8 cellular contexts compared by ENCODE assay signal in genomic region chr15:41417812-41418211, GRCh38. TPM values are rescaled to one million over a fixed set of nuclear protein-coding genes. Genes with fewer than 3 reads are reported as not detected.
DNase-seq lines count a peak whose midpoint lies in the region; ATAC-seq and TF ChIP-seq lines count a peak whose summit lies in the region.

No MANE protein-coding gene starts in this region.

- H3K9ac ChIP-seq in fibroblast of lung (ENCODE audit: insufficient read depth, low read length), result peak overlapping the region; percentile 92
- H3K9ac ChIP-seq in rectal smooth muscle tissue (ENCODE audit: low read length), result peak overlapping the region; percentile 56

- POLR2A ChIA-PET in RWPE1 (lab: Yijun Ruan, JAX; ENCODE audit: low non-redundant PET), result no interaction called here

- H3K4me1 ChIP-seq in fibroblast of lung (ENCODE audit: control insufficient read depth, extremely low read depth, insufficient read depth, low read length), result no peaks in the 10 kb centered on the region
- H3K4me1 ChIP-seq in rectal smooth muscle tissue (ENCODE audit: control insufficient read depth, insufficient read depth, low read length), result peaks cover 6% of the 10 kb centered on the region

- ATAC-seq in HG03442 (IDR thresholded peaks at IDR 0.05; ENCODE audit: unreplicated experiment) (no peak), GM19324 (IDR thresholded peaks at IDR 0.05; ENCODE audit: low FRiP score, unreplicated experiment) (no peak)

- H3K27ac ChIP-seq in RWPE1 (peak overlapping the region; percentile 75), fibroblast of lung (ENCODE audit: insufficient read depth, low read length) (peak overlapping the region; percentile 89), rectal smooth muscle tissue (ENCODE audit: low read depth, low read length) (peak overlapping the region; percentile 84)

- H4K20me1 ChIP-seq in fibroblast of lung (ENCODE audit: control insufficient read depth, extremely low read depth, insufficient read depth, low read length), result no peaks in the 10 kb centered on the region

- peak overlapping the region; percentile 91 for H3K4me2 ChIP-seq in fibroblast of lung (ENCODE audit: extremely low read depth, insufficient read depth, low read length)

- CTCF ChIA-PET in RWPE1 (lab: Yijun Ruan, JAX), result no interaction called here

- TF ChIP-seq CTCF in RWPE1 (conservative IDR thresholded peaks at IDR 0.05; ENCODE audit: low read depth) (no peak), fibroblast of lung (conservative IDR thresholded peaks at IDR 0.05 in 1 of 2, IDR thresholded peaks at IDR 0.05 in 1 of 2; ENCODE audit: low read depth in 1 of 2, low read length in 2 of 2) (no peak)

- H2AFZ ChIP-seq in fibroblast of lung (ENCODE audit: low read length), result peak overlapping the region; percentile 85

- peaks cover 62% of the 10 kb centered on the region for H3K79me2 ChIP-seq in fibroblast of lung (ENCODE audit: control insufficient read depth, insufficient read depth, low read length)

- H3K27me3 ChIP-seq in fibroblast of lung (ENCODE audit: control insufficient read depth, insufficient read depth, low read length), result no peaks in the 10 kb centered on the region
- no peaks in the 10 kb centered on the region for H3K27me3 ChIP-seq in rectal smooth muscle tissue (ENCODE audit: control insufficient read depth, insufficient read depth, low read length)

- no peaks in the 10 kb centered on the region for H3K9me3 ChIP-seq in fibroblast of lung (ENCODE audit: control insufficient read depth, insufficient read depth, low read depth, low read length)

- peak overlapping the region; percentile 83 to 94 (median 88) for H3K4me3 ChIP-seq in fibroblast of lung (replicated peaks in 1 of 4; ENCODE audit: control extremely low read depth in 1 of 4, insufficient read depth in 1 of 4, low read depth in 3 of 4, low read length in 4 of 4)
- H3K4me3 ChIP-seq in rectal smooth muscle tissue (ENCODE audit: low read length), result peak overlapping the region; percentile 88

- H3K36me3 ChIP-seq in fibroblast of lung (ENCODE audit: control insufficient read depth, insufficient read depth, low read length), result no peaks in the 10 kb centered on the region
- H3K36me3 ChIP-seq in rectal smooth muscle tissue (ENCODE audit: control insufficient read depth, insufficient read depth, low read length), result no peaks in the 10 kb centered on the region

- peak; percentile 47 for DNase-seq in NCI-H82 (lab: John Stamatoyannopoulos, UW)
- DNase-seq in NCI-H82 treated with DMSO at 0.1 percent for 48 hours (lab: John Stamatoyannopoulos, UW; ENCODE audit: unreplicated experiment), result no peak
- DNase-seq in RWPE1 (ENCODE audit: low spot score), result peak; percentile 14
- DNase-seq in fibroblast of lung (ENCODE audit: low read depth in 2 of 2), result peak in 1 of 2 donors; percentile 25
- DNase-seq in middle frontal gyrus (ENCODE audit: extremely low spot score, low spot score), result no peak

RNA-seq across cellular contexts. Expression of gene RTF1, which starts 0.9 kb away (rescaled TPM):
- 14.9 and 16.0 TPM in 2 replicates for total RNA-seq in fibroblast of lung
- 38.9 and 44.7 TPM in 2 replicates for polyA plus RNA-seq in fibroblast of lung
- 27.0 and 28.8 TPM in 2 replicates for polyA plus RNA-seq in fibroblast of lung (2012)
- polyA minus RNA-seq in fibroblast of lung (ENCODE audit: low replicate concordance), result 9.7 and 10.5 TPM in 2 replicates

RNA-seq across cellular contexts. Expression of gene NDUFAF1, which starts 15.5 kb away (rescaled TPM):
- 22.1 and 27.1 TPM in 2 replicates for total RNA-seq in fibroblast of lung
- polyA plus RNA-seq in fibroblast of lung, result 31.6 and 35.6 TPM in 2 replicates
- polyA plus RNA-seq in fibroblast of lung (2012), result 26.7 and 26.8 TPM in 2 replicates
- polyA minus RNA-seq in fibroblast of lung (ENCODE audit: low replicate concordance), result 0.51 and 1.4 TPM in 2 replicates

Comparison
In these comparisons a context has a peak if more than half of its experiments do, and no peak if none do; other contexts are left out.
1. DNase-seq: peak in NCI-H82 (single experiment) and RWPE1 (single experiment); none in NCI-H82 treated with DMSO at 0.1 percent for 48 hours (single experiment) and middle frontal gyrus (single experiment).
2. Peak in every context shown above with its lines, with median percentiles within 50 percentile points of each other: H3K27ac ChIP-seq.